In the genomic region with DNA sequence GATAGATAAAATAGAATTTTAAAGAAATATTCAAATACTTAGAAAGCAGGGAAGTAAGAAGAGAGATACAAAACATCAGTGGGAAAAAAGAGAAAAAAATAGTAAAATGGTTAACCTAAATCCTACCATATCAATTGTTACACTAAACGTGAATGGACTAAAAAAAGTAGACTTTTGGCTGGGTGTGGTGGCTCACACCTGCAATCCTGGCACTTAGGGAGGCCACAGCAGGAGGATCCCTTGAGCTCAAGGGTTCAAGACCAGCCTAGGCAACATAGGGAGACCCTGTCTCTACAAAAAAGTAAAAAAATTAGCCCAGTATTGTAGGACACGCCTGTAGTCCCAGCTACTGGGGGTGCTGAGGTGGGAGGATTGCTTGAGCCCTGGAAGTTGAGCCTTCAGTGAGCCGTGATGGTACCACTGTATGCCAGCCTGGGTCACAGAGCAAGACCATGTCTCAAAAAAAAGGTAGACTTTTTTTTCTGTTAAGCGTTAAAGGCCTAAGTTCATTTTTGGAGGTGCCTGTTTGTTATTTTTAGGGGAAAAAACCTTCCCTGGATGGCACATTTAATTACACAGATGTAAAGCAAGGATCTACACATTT, we compare ENCODE assay signal across 21 cellular contexts. TPM values are rescaled to one million over a fixed set of nuclear protein-coding genes. Genes with fewer than 3 reads are reported as not detected.
DNase-seq lines count a peak whose midpoint lies in the region; TF ChIP-seq lines count a peak whose summit lies in the region.
"Had no signal": no experiment of that assay in that cellular context is flagged by ENCODE, and none has a peak within 500 bp of the region (broad histone marks: within the 10 kb centered on the region; RNA-seq: fewer than 3 reads in every experiment).

No MANE protein-coding gene starts in this region.

- no peak for TF ChIP-seq POLR2A in ovary (IDR thresholded peaks at IDR 0.05)

- H3K4ac ChIP-seq in mesendoderm (ENCODE audit: low read depth, low read length), result no peak overlapping the region

- no peaks in the 10 kb centered on the region for H3K36me3 ChIP-seq in HEK293 (ENCODE audit: control insufficient read depth in 2 of 2, insufficient read depth in 1 of 2, low read length in 2 of 2)
- no peaks in the 10 kb centered on the region for H3K36me3 ChIP-seq in adipocyte (ENCODE audit: control insufficient read depth, insufficient read depth, low read length, severe bottlenecking)
- no peaks in the 10 kb centered on the region for H3K36me3 ChIP-seq in mesendoderm (ENCODE audit: control insufficient read depth, insufficient read depth, low read length)
- H3K36me3 ChIP-seq in ovary, result no peaks in the 10 kb centered on the region
- H3K36me3 ChIP-seq: BE2C; BLaER1 treated with 17β-estradiol and CSF1 and Interleukin-3, amounts not matched to agents 10 nM and 100 nM had no signal

- H3K4me1 ChIP-seq in HEK293 (ENCODE audit: control insufficient read depth, insufficient read depth, low read length), result no peaks in the 10 kb centered on the region
- no peaks in the 10 kb centered on the region for H3K4me1 ChIP-seq in adipocyte (ENCODE audit: control insufficient read depth, insufficient read depth, low read length)
- H3K4me1 ChIP-seq in mesendoderm (ENCODE audit: control insufficient read depth, low read depth, low read length), result no peaks in the 10 kb centered on the region
- no peaks in the 10 kb centered on the region for H3K4me1 ChIP-seq in ovary (ENCODE audit: insufficient read depth)

- no peaks in the 10 kb centered on the region for H3K79me2 ChIP-seq in mesendoderm (ENCODE audit: control insufficient read depth, insufficient read depth, low read length)

- no peak overlapping the region for H3K18ac ChIP-seq in mesendoderm (ENCODE audit: low read length)

- CTCF ChIA-PET in HEK293 (lab: Yijun Ruan, JAX), result no interaction called here

- TF ChIP-seq CTCF in HEK293 (tag by site-specific recombination; IDR thresholded peaks at IDR 0.05) (no peak), ovary (IDR thresholded peaks at IDR 0.05) (no peak)

- H2AK5ac ChIP-seq in mesendoderm (ENCODE audit: low read length), result no peak overlapping the region

- DNase-seq in adipocyte (ENCODE audit: low read depth) (no peak), mesendoderm (no peak), C1 segment of cervical spinal cord (lab: John Stamatoyannopoulos, UW) (no peak), ovary (no peak), GOT3 (lab: John Stamatoyannopoulos, UW) (no peak)
- DNase-seq: 8988T; ACHN; AML-193; BE2C; Calu3; CD4-positive, alpha-beta memory T cell; COR-L47; DMS79 treated with DMSO at 0.1 percent for 48 hours; GF-D8; H7; HCEC 1CT; HFFc6 had no signal

- H3K79me1 ChIP-seq in mesendoderm (ENCODE audit: low read length), result no peaks in the 10 kb centered on the region

- H3K9me3 ChIP-seq in HEK293 (ENCODE audit: control insufficient read depth, insufficient read depth, low read depth, low read length) (no peaks in the 10 kb centered on the region), adipocyte (ENCODE audit: control insufficient read depth, low read length) (peaks cover 27% of the 10 kb centered on the region), ovary (peaks cover 0 to 4% of the 10 kb centered on the region in 2 donors)
- H3K9me3 ChIP-seq: BE2C had no signal

- H3K27me3 ChIP-seq in adipocyte (replicated peaks; ENCODE audit: control insufficient read depth, insufficient read depth, low read length) (no peaks in the 10 kb centered on the region), mesendoderm (ENCODE audit: insufficient read depth, low read length, poor library complexity) (no peaks in the 10 kb centered on the region), ovary (no peaks in the 10 kb centered on the region)
- H3K27me3 ChIP-seq: BE2C; BLaER1 treated with 17β-estradiol and CSF1 and Interleukin-3, amounts not matched to agents 10 nM and 100 nM had no signal

- H3K4me3 ChIP-seq in HEK293 (ENCODE audit: low read depth, low read length), result no peak overlapping the region
- peak overlapping the region; percentile 37 for H3K4me3 ChIP-seq in adipocyte (ENCODE audit: low read length)
- H3K4me3 ChIP-seq in mesendoderm (ENCODE audit: low read length), result no peak overlapping the region
- H3K4me3 ChIP-seq in ovary, result no peak overlapping the region
- H3K4me3 ChIP-seq: A549; BLaER1 treated with 17β-estradiol and CSF1 and Interleukin-3, amounts not matched to agents 10 nM and 100 nM had no signal

- H4K5ac ChIP-seq in mesendoderm (ENCODE audit: low read length), result no peak overlapping the region

- no peak overlapping the region for H4K8ac ChIP-seq in mesendoderm (ENCODE audit: low read depth, low read length)

- H3K27ac ChIP-seq in HEK293 (ENCODE audit: extremely low read depth, low read depth, low read length), result no peak overlapping the region
- H3K27ac ChIP-seq in mesendoderm (ENCODE audit: low read depth, low read length), result no peak overlapping the region
- no peak overlapping the region for H3K27ac ChIP-seq in ovary
- H3K27ac ChIP-seq: BLaER1 treated with 17β-estradiol and CSF1 and Interleukin-3, amounts not matched to agents 10 nM and 100 nM had no signal

- WGBS in mesendoderm (ENCODE audit: extremely low coverage, insufficient coverage, low lambda C conversion rate), result no CpG with 5 or more reads among the region's 4 CpGs
- WGBS in ovary, 3 donors, result 82 to 93% (median 83%) methylated on average over 4 of the region's 4 CpGs

- H2BK5ac ChIP-seq in mesendoderm (ENCODE audit: low read length), result no peak overlapping the region

- no peak overlapping the region for H3K4me2 ChIP-seq in mesendoderm (ENCODE audit: low read length)
- H3K4me2 ChIP-seq: A549; BLaER1 treated with 17β-estradiol and CSF1 and Interleukin-3, amounts not matched to agents 10 nM and 100 nM had no signal

- peak overlapping the region; percentile 42 for H2BK15ac ChIP-seq in mesendoderm (replicated peaks; ENCODE audit: low read depth)

- intact Hi-C loops in ovary (cut with DNase I), result no loop called here

- POLR2A ChIA-PET in HEK293 (lab: Yijun Ruan, JAX), result no interaction called here

- no peak overlapping the region for H3K9ac ChIP-seq in adipocyte (ENCODE audit: low read length)
- no peak overlapping the region for H3K9ac ChIP-seq in mesendoderm (ENCODE audit: low read length)
- H3K9ac ChIP-seq: BLaER1 treated with 17β-estradiol and CSF1 and Interleukin-3, amounts not matched to agents 10 nM and 100 nM had no signal

- no peak overlapping the region for H2BK120ac ChIP-seq in mesendoderm (ENCODE audit: low read depth, low read length)

- TF ChIP-seq EP300 in ovary (IDR thresholded peaks at IDR 0.05), result no peak

- no peak overlapping the region for H3K23ac ChIP-seq in mesendoderm (ENCODE audit: low read length)

- no peak overlapping the region for H3K56ac ChIP-seq in mesendoderm (ENCODE audit: low read length)

TF ChIP-seq in HEK293, 187 proteins besides CTCF, POLR2A, EP300 and RAD21:
- no peak for TF ChIP-seq ZNF571 (tag by site-specific recombination; IDR thresholded peaks at IDR 0.05)
- TF ChIP-seq SETDB1 (IDR thresholded peaks at IDR 0.05; ENCODE audit: insufficient read length, low read length), result peak; percentile 94
- TF ChIP-seq TRIM28 (IDR thresholded peaks at IDR 0.05; ENCODE audit: borderline replicate concordance, low read length), result peak; percentile 62; the same call in 1 of the 2 replicates

RNA-seq across cellular contexts. Expression of a gene that starts 29.6 kb away (rescaled TPM):
- 27.1 TPM for polyA plus RNA-seq in mesendoderm (2013, experiment 1 of 2)
- 30.3 TPM for polyA plus RNA-seq in mesendoderm (2013, experiment 2 of 2)
- total RNA-seq in ovary, result 10 to 100 TPM in 1 of 7 donors, 1 to 10 TPM in 6; 2.1 to 45.7 (median 6.9) TPM
- 1 to 10 TPM; 2.5 to 9.8 TPM for polyA plus RNA-seq in ovary
- total RNA-seq: G401 had no signal
